8 cellular contexts compared by ENCODE assay signal in the genomic region with DNA sequence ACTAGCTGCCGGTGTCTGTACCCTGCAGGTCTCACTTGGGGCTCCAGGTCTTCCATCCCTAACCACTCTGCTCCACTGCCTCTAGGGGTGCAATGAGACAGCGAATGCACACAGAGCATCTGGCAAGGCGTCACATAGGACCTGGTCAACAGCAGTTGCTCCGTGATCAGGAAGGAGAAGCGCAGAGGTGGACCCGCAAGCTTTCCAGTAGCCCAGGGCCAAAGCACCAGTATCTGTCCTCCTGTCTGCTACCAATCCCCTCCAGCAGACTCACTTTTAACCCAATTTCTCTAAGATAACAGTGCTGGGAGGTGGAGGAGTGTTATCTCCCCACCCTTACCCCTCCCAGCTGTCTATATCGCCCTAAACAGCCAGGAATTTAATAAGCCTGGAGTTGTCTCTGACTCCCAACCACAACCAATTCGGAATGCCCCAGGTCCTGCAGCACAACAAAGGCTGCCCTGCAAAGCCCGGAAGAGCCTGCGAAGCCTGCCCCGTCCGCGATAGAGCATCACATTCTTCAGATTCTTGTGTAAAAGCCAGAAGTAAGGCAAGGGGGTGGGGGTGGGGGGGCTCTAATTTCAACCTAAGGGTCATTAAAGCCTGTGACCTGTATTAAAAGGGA. TPM values are rescaled to one million over a fixed set of nuclear protein-coding genes. Genes with fewer than 3 reads are reported as not detected.
A peak's percentile ranks its signal among the peaks of the same experiment; 100 is the strongest.
DNase-seq lines count a peak whose midpoint lies in the region; ATAC-seq lines count a peak whose summit lies in the region.

No MANE protein-coding gene starts in this region.

- H3K4me1 Mint-ChIP-seq in stimulated activated memory B cell treated with anti-CD40 and anti-IgM and Interleukin-4, amounts not matched to agents 10 μg/mL and 1 μg/mL and 100 μg/mL, for 72 hours, result peaks cover 100% of the 10 kb centered on the region

- H3K4me3 Mint-ChIP-seq in stimulated activated memory B cell treated with anti-CD40 and anti-IgM and Interleukin-4, amounts not matched to agents 10 μg/mL and 1 μg/mL and 100 μg/mL, for 72 hours, result peak overlapping the region; percentile 50

- H3K36me3 Mint-ChIP-seq in stimulated activated memory B cell treated with anti-CD40 and anti-IgM and Interleukin-4, amounts not matched to agents 10 μg/mL and 1 μg/mL and 100 μg/mL, for 72 hours, result peaks cover 40% of the 10 kb centered on the region

- no peaks in the 10 kb centered on the region for H3K27me3 Mint-ChIP-seq in stimulated activated memory B cell treated with anti-CD40 and anti-IgM and Interleukin-4, amounts not matched to agents 10 μg/mL and 1 μg/mL and 100 μg/mL, for 72 hours

- H3K9me3 ChIP-seq in HUES64 (ENCODE audit: insufficient read depth, low read depth, low read length), result no peaks in the 10 kb centered on the region
- no peaks in the 10 kb centered on the region for H3K9me3 ChIP-seq in iPS-15b (ENCODE audit: control insufficient read depth, insufficient read depth, low read length)

- peak overlapping the region; percentile 93 for H3K27ac ChIP-seq in HUES64 (ENCODE audit: low read depth, low read length)
- H3K27ac ChIP-seq in angular gyrus (ENCODE audit: low read depth, low read length), result peak overlapping the region; percentile 37

- no peaks in the 10 kb centered on the region for H3K27me3 ChIP-seq in HUES64 (ENCODE audit: insufficient read depth, low read length)
- no peaks in the 10 kb centered on the region for H3K27me3 ChIP-seq in iPS-15b (ENCODE audit: control insufficient read depth, insufficient read depth, low read length)

- no peak for ATAC-seq in stimulated activated memory B cell treated with anti-CD40 and anti-IgM and Interleukin-4, amounts not matched to agents 10 μg/mL and 1 μg/mL and 100 μg/mL, for 72 hours
- ATAC-seq in left lobe of liver (no peak), HG02798 (IDR thresholded peaks at IDR 0.05; ENCODE audit: poor library complexity, unreplicated experiment) (no peak)

- H3K4me1 ChIP-seq in HUES64 (ENCODE audit: insufficient read depth, low read length) (peaks cover 81% of the 10 kb centered on the region), iPS-15b (ENCODE audit: control insufficient read depth, insufficient read depth, low read length) (peaks cover 51% of the 10 kb centered on the region)

- peak overlapping the region; percentile 89 for H3K27ac Mint-ChIP-seq in stimulated activated memory B cell treated with anti-CD40 and anti-IgM and Interleukin-4, amounts not matched to agents 10 μg/mL and 1 μg/mL and 100 μg/mL, for 72 hours

- WGBS in HUES64, result 24% methylated on average over 13 of the region's 13 CpGs

- H3K9ac ChIP-seq in HUES64 (ENCODE audit: low read depth, low read length) (peak overlapping the region; percentile 69), iPS-15b (ENCODE audit: low read depth, low read length) (peak overlapping the region; percentile 60)

- peak overlapping the region; percentile 32 for H3K4me3 ChIP-seq in HUES64 (ENCODE audit: low read length)
- H3K4me3 ChIP-seq in iPS-15b (ENCODE audit: low read depth, low read length), result peak overlapping the region; percentile 19

- DNase-seq in AG08396 (ENCODE audit: low spot score) (peak; percentile 64), left lobe of liver (ENCODE audit: low spot score) (no peak), NOMO-1 treated with dmso at 0.1 percent for 144 hours (lab: John Stamatoyannopoulos, UW; ENCODE audit: unreplicated experiment) (no peak)

- H3K9me3 Mint-ChIP-seq in stimulated activated memory B cell treated with anti-CD40 and anti-IgM and Interleukin-4, amounts not matched to agents 10 μg/mL and 1 μg/mL and 100 μg/mL, for 72 hours, result no peaks in the 10 kb centered on the region

- H3K36me3 ChIP-seq in HUES64 (ENCODE audit: insufficient read depth, low read length), result peaks cover 13% of the 10 kb centered on the region; the same call in 1 of the 2 replicates
- peaks cover 3% of the 10 kb centered on the region for H3K36me3 ChIP-seq in iPS-15b (ENCODE audit: control insufficient read depth, insufficient read depth, low read length)

RNA-seq across cellular contexts. Expression of a gene that starts 19.3 kb away (rescaled TPM):
- polyA plus RNA-seq in HUES64 (2013, experiment 1 of 2), result 117 TPM
- 121 TPM for polyA plus RNA-seq in HUES64 (2013, experiment 2 of 2)
- total RNA-seq in left lobe of liver, result 204 TPM
